ENCODE assay signal across 18 cellular contexts in genomic region chr6:41789390-41789724, GRCh38. TPM values are rescaled to one million over a fixed set of nuclear protein-coding genes. Genes with fewer than 3 reads are reported as not detected.
DNase-seq lines count a peak whose midpoint lies in the region; ATAC-seq and TF ChIP-seq lines count a peak whose summit lies in the region.
"Had no signal": no experiment of that assay in that cellular context is flagged by ENCODE, and none has a peak within 500 bp of the region (broad histone marks: within the 10 kb centered on the region; RNA-seq: fewer than 3 reads in every experiment).

No MANE protein-coding gene starts in this region.

- H3K27me3 Mint-ChIP-seq in activated CD4-positive, alpha-beta T cell treated with anti-CD3 and anti-CD28 coated beads, Interleukin-2, amount 10 ng/mL, durations not matched to agents 24 days and 14 days = peaks cover 6% of the 10 kb centered on the region
- no peaks in the 10 kb centered on the region for H3K27me3 Mint-ChIP-seq in natural killer cell treated with Interleukin-12 subunit alpha and Interleukin-12 subunit beta and Interleukin-15 and Interleukin-18, amount 100 ng/mL, for 72 hours

- ATAC-seq in activated naive CD4-positive, alpha-beta T cell treated with anti-CD3 and anti-CD28 coated beads, Interleukin-2, amount 50 U/mL, for 72 hours = no peak
- ATAC-seq in natural killer cell treated with Interleukin-12 subunit alpha and Interleukin-12 subunit beta and Interleukin-15 and Interleukin-18, amount 100 ng/mL, for 72 hours = no peak
- no peak for ATAC-seq in GM18907 (IDR thresholded peaks at IDR 0.05; ENCODE audit: unreplicated experiment)

- peak overlapping the region; percentile 95 for H3K4me3 Mint-ChIP-seq in activated CD4-positive, alpha-beta T cell treated with anti-CD3 and anti-CD28 coated beads, Interleukin-2, amount 10 ng/mL, durations not matched to agents 24 days and 14 days
- H3K4me3 Mint-ChIP-seq in natural killer cell treated with Interleukin-12 subunit alpha and Interleukin-12 subunit beta and Interleukin-15 and Interleukin-18, amount 100 ng/mL, for 72 hours = peak overlapping the region; percentile 95

- H3K4me3 ChIP-seq in HL-60 (replicated peaks; ENCODE audit: insufficient read depth, low read length) = no peak overlapping the region; the same call in 1 of the 2 replicates

- peak overlapping the region; percentile 56 for H3K27ac Mint-ChIP-seq in activated CD4-positive, alpha-beta T cell treated with anti-CD3 and anti-CD28 coated beads, Interleukin-2, amount 10 ng/mL, durations not matched to agents 24 days and 14 days
- peak overlapping the region; percentile 96 to 97 for H3K27ac Mint-ChIP-seq in activated naive CD4-positive, alpha-beta T cell treated with anti-CD3 and anti-CD28 coated beads, Interleukin-2, amount 50 U/mL, for 72 hours
- H3K27ac Mint-ChIP-seq in natural killer cell treated with Interleukin-12 subunit alpha and Interleukin-12 subunit beta and Interleukin-15 and Interleukin-18, amount 100 ng/mL, for 72 hours = peak overlapping the region; percentile 91

- no peaks in the 10 kb centered on the region for H3K27me3 ChIP-seq in HL-60 (ENCODE audit: insufficient read depth, poor library complexity, severe bottlenecking)
- H3K27me3 ChIP-seq: ascending aorta, MG63 had no signal

- intact Hi-C loops in activated CD4-positive, alpha-beta T cell treated with anti-CD3 and anti-CD28 coated beads, Interleukin-2, amount 10 ng/mL, durations not matched to agents 24 days and 14 days (cut with micrococcal nuclease) = loop anchor here (5.0 kb wide), 3 partner anchors 148 to 717 kb away; partner anchors contain the start of genes MRPS10, NFYA and OARD1

- peaks cover 11% of the 10 kb centered on the region for H3K4me1 Mint-ChIP-seq in activated CD4-positive, alpha-beta T cell treated with anti-CD3 and anti-CD28 coated beads, Interleukin-2, amount 10 ng/mL, durations not matched to agents 24 days and 14 days
- peaks cover 10% of the 10 kb centered on the region in 2 donors for H3K4me1 Mint-ChIP-seq in natural killer cell treated with Interleukin-12 subunit alpha and Interleukin-12 subunit beta and Interleukin-15 and Interleukin-18, amount 100 ng/mL, for 72 hours (ENCODE audit: low read depth in 2 of 2)

- in situ Hi-C loops in G401 (cut with HindIII; ENCODE audit: low sequenced_read_pairs) = loop anchor here (25.0 kb wide), 1 partner anchor 248 kb away; no protein-coding TSS in a partner anchor

- H3K27ac ChIP-seq in HL-60 (replicated peaks) = peak overlapping the region; percentile 85
- H3K27ac ChIP-seq: ascending aorta had no signal

- no peak for TF ChIP-seq CTCF in HL-60 (IDR thresholded peaks at IDR 0.05; ENCODE audit: insufficient read depth, low read length)

- H3K36me3 Mint-ChIP-seq in activated CD4-positive, alpha-beta T cell treated with anti-CD3 and anti-CD28 coated beads, Interleukin-2, amount 10 ng/mL, durations not matched to agents 24 days and 14 days (ENCODE audit: low read depth) = peaks cover 36% of the 10 kb centered on the region
- peaks cover 25 to 28% of the 10 kb centered on the region in 2 donors for H3K36me3 Mint-ChIP-seq in activated naive CD4-positive, alpha-beta T cell treated with anti-CD3 and anti-CD28 coated beads, Interleukin-2, amount 50 U/mL, for 72 hours
- peaks cover 11% of the 10 kb centered on the region for H3K36me3 Mint-ChIP-seq in natural killer cell treated with Interleukin-12 subunit alpha and Interleukin-12 subunit beta and Interleukin-15 and Interleukin-18, amount 100 ng/mL, for 72 hours

- no peaks in the 10 kb centered on the region for H3K9me3 Mint-ChIP-seq in activated CD4-positive, alpha-beta T cell treated with anti-CD3 and anti-CD28 coated beads, Interleukin-2, amount 10 ng/mL, durations not matched to agents 24 days and 14 days
- H3K9me3 Mint-ChIP-seq in activated naive CD4-positive, alpha-beta T cell treated with anti-CD3 and anti-CD28 coated beads, Interleukin-2, amount 50 U/mL, for 72 hours = no peaks in the 10 kb centered on the region
- no peaks in the 10 kb centered on the region for H3K9me3 Mint-ChIP-seq in natural killer cell treated with Interleukin-12 subunit alpha and Interleukin-12 subunit beta and Interleukin-15 and Interleukin-18, amount 100 ng/mL, for 72 hours

- no peak for DNase-seq in activated CD4-positive, alpha-beta T cell treated with anti-CD3 and anti-CD28 coated beads, Interleukin-2, amount 10 ng/mL, durations not matched to agents 24 days and 14 days
- no peak for DNase-seq in activated CD4-positive, alpha-beta T cell treated with anti-CD3 and anti-CD28 coated beads, Interleukin-2, amount 50 U/mL, for 4 hours
- DNase-seq in HL-60 (ENCODE audit: low read depth in 1 of 2, low spot score in 1 of 2) = no peak
- no peak for DNase-seq in activated naive CD4-positive, alpha-beta T cell treated with anti-CD3 and anti-CD28 coated beads, Interleukin-2, amount 50 U/mL, for 72 hours (ENCODE audit: low spot score in 2 of 2)
- no peak for DNase-seq in natural killer cell treated with Interleukin-12 subunit alpha and Interleukin-12 subunit beta and Interleukin-15 and Interleukin-18, amount 100 ng/mL, for 72 hours (ENCODE audit: low spot score)
- no peak for DNase-seq in NCI-H345 treated with DMSO at 0.1 percent for 48 hours (lab: John Stamatoyannopoulos, UW; ENCODE audit: unreplicated experiment)
- DNase-seq in G401 (ENCODE audit: low spot score) = no peak
- DNase-seq: mesendoderm; MG63; stimulated activated CD4-positive, alpha-beta T cell treated with anti-CD3 and anti-CD28 coated beads, Interleukin-15, amount 100 ng/mL, for 24 hours had no signal

RNA-seq across cellular contexts. Expression of gene TOMM6, which starts 1.9 kb away (rescaled TPM):
- 367 and 376 TPM in 2 replicates for total RNA-seq in activated CD4-positive, alpha-beta T cell treated with anti-CD3 and anti-CD28 coated beads, Interleukin-2, amount 10 ng/mL, durations not matched to agents 24 days and 14 days
- 100 to 1,000 TPM; 182 to 301 TPM for total RNA-seq in activated naive CD4-positive, alpha-beta T cell treated with anti-CD3 and anti-CD28 coated beads, Interleukin-2, amount 50 U/mL, for 72 hours
- 100 to 1,000 TPM; 208 to 284 TPM for total RNA-seq in natural killer cell treated with Interleukin-12 subunit alpha and Interleukin-12 subunit beta and Interleukin-15 and Interleukin-18, amount 100 ng/mL, for 72 hours
- 199 and 283 TPM in 2 replicates for total RNA-seq in G401 (2014; rRNA removed; shearing (Covaris generic))

RNA-seq across cellular contexts. Expression of gene PRICKLE4, which starts 8.8 kb away (rescaled TPM):
- total RNA-seq in activated CD4-positive, alpha-beta T cell treated with anti-CD3 and anti-CD28 coated beads, Interleukin-2, amount 10 ng/mL, durations not matched to agents 24 days and 14 days = not detected in 2 replicates
- total RNA-seq in activated naive CD4-positive, alpha-beta T cell treated with anti-CD3 and anti-CD28 coated beads, Interleukin-2, amount 50 U/mL, for 72 hours = under 1 TPM in 1 of 2 donors, not detected in 1; 0.60 TPM
- not detected for total RNA-seq in natural killer cell treated with Interleukin-12 subunit alpha and Interleukin-12 subunit beta and Interleukin-15 and Interleukin-18, amount 100 ng/mL, for 72 hours
- total RNA-seq in G401 (2014; rRNA removed; shearing (Covaris generic)) = 7.7 TPM in 1 of 2 replicates, not detected in the other
- total RNA-seq: A673, Daoy had no signal

RNA-seq across cellular contexts. Expression of gene FRS3, which starts 9.7 kb away (rescaled TPM):
- total RNA-seq in activated CD4-positive, alpha-beta T cell treated with anti-CD3 and anti-CD28 coated beads, Interleukin-2, amount 10 ng/mL, durations not matched to agents 24 days and 14 days = 4.7 and 6.8 TPM in 2 replicates
- total RNA-seq in activated naive CD4-positive, alpha-beta T cell treated with anti-CD3 and anti-CD28 coated beads, Interleukin-2, amount 50 U/mL, for 72 hours = 1 to 10 TPM; 3.1 to 5.2 TPM
- 1 to 10 TPM; 7.4 to 9.5 TPM for total RNA-seq in natural killer cell treated with Interleukin-12 subunit alpha and Interleukin-12 subunit beta and Interleukin-15 and Interleukin-18, amount 100 ng/mL, for 72 hours
- 1.7 and 3.3 TPM in 2 replicates for total RNA-seq in G401 (2014; rRNA removed; shearing (Covaris generic))

RNA-seq across cellular contexts. Expression of gene PGC, which starts 42.2 kb away (rescaled TPM):
- total RNA-seq in activated CD4-positive, alpha-beta T cell treated with anti-CD3 and anti-CD28 coated beads, Interleukin-2, amount 10 ng/mL, durations not matched to agents 24 days and 14 days = not detected in 2 replicates
- total RNA-seq in activated naive CD4-positive, alpha-beta T cell treated with anti-CD3 and anti-CD28 coated beads, Interleukin-2, amount 50 U/mL, for 72 hours = not detected
- total RNA-seq in natural killer cell treated with Interleukin-12 subunit alpha and Interleukin-12 subunit beta and Interleukin-15 and Interleukin-18, amount 100 ng/mL, for 72 hours = not detected
- total RNA-seq in G401 (2014; rRNA removed; shearing (Covaris generic)) = not detected in 2 replicates
- total RNA-seq: A673; Daoy; dermis microvascular lymphatic vessel endothelial cell; posterior vena cava; T-helper 1 cell treated with Interleukin-12 subunit alpha and Interleukin-12 subunit beta and Interleukin-4 antibody, amounts not matched to agents 30 ng/mL and 1 ng/mL, for 36 hours; urinary bladder had no signal

RNA-seq across cellular contexts. Expression of gene TFEB, which starts 53.9 kb away (rescaled TPM):
- total RNA-seq in activated CD4-positive, alpha-beta T cell treated with anti-CD3 and anti-CD28 coated beads, Interleukin-2, amount 10 ng/mL, durations not matched to agents 24 days and 14 days = 14.1 and 14.9 TPM in 2 replicates
- 10 to 100 TPM in 1 of 2 donors, 1 to 10 TPM in 1; 3.0 to 14.4 TPM for total RNA-seq in activated naive CD4-positive, alpha-beta T cell treated with anti-CD3 and anti-CD28 coated beads, Interleukin-2, amount 50 U/mL, for 72 hours
- 10 to 100 TPM; 36.0 to 40.1 TPM for total RNA-seq in natural killer cell treated with Interleukin-12 subunit alpha and Interleukin-12 subunit beta and Interleukin-15 and Interleukin-18, amount 100 ng/mL, for 72 hours
- 6.7 and 9.8 TPM in 2 replicates for total RNA-seq in G401 (2014; rRNA removed; shearing (Covaris generic))
